ENCODE assay signal across 35 cellular contexts in genomic region chr1:7666249-7666648, GRCh38.
"Had no signal": no experiment of that assay in that cellular context is flagged by ENCODE, and none has a peak within 500 bp of the region (broad histone marks: within the 10 kb centered on the region; RNA-seq: fewer than 3 reads in every experiment).

No MANE protein-coding gene starts in this region.

- ATAC-seq: activated CD8-positive, alpha-beta memory T cell treated with anti-CD3 and anti-CD28 coated beads, Interleukin-2, amount 10 ng/mL, durations not matched to agents 7 days and 5 days; activated T-helper 17 cell treated with anti-CD3 and anti-CD28 coated beads, Interleukin-2, amount 50 U/mL, for 72 hours; PC-3 had no signal

- H3K4me3 ChIP-seq: cardiac muscle cell, MG63, Peyer's patch had no signal

- H3K27ac ChIP-seq: cardiac muscle cell, Peyer's patch, VCaP had no signal

- H3K36me3 ChIP-seq: cardiac muscle cell, MG63, Peyer's patch had no signal

- DNase-seq: activated B cell treated with CpG ODN at 0.5 μM for 24 hours; activated CD4-positive, alpha-beta memory T cell treated with anti-CD3 and anti-CD28 coated beads, Interleukin-2, amount 10 ng/mL, durations not matched to agents 7 days and 5 days; activated CD4-positive, alpha-beta T cell treated with anti-CD3 and anti-CD28 coated beads for 4 hours; activated CD4-positive, alpha-beta T cell treated with anti-CD3 and anti-CD28 coated beads, Interleukin-2, amount 50 U/mL, for 1 hour; activated CD4-positive, CD25-positive, alpha-beta regulatory T cell treated with anti-CD3 and anti-CD28 coated beads, Interleukin-2, amount 50 U/mL, for 72 hours; activated CD8-positive, alpha-beta memory T cell treated with anti-CD3 and anti-CD28 coated beads for 24 hours; activated CD8-positive, alpha-beta memory T cell treated with anti-CD3 and anti-CD28 coated beads, Interleukin-2, amount 10 ng/mL, durations not matched to agents 7 days and 5 days; activated CD8-positive, alpha-beta memory T cell treated with anti-CD3 and anti-CD28 coated beads, Interleukin-2, amount 50 U/mL, for 48 hours; activated effector memory CD4-positive, alpha-beta T cell treated with anti-CD3 and anti-CD28 coated beads, Interleukin-2, amount 50 U/mL, for 16 hours; activated naive CD4-positive, alpha-beta T cell; activated naive CD4-positive, alpha-beta T cell treated with anti-CD3 and anti-CD28 coated beads, Interleukin-2, amount 50 U/mL, for 16 hours; activated naive CD8-positive, alpha-beta T cell treated with anti-CD3 and anti-CD28 coated beads for 36 hours; activated T-cell treated with anti-CD3 and anti-CD28 coated beads, Interleukin-2, amount 50 U/mL, for 48 hours; amniotic stem cell; aorta; Karpas-422; KBM-7; MG63; NCI-H1048; NCI-H1105 treated with DMSO at 0.1 percent for 48 hours; NCI-H1436; NCI-H1694; NCI-H2029; NCI-H345; NCI-H524 treated with DMSO at 0.1 percent for 48 hours; PC-3; Peyer's patch; RPMI8226; SW 1271; T-helper 1 cell; T-helper 2 cell; T-helper 9 cell had no signal

- H3K9me3 ChIP-seq: MG63, Peyer's patch had no signal

- H3K27me3 ChIP-seq: cardiac muscle cell, MG63, Peyer's patch had no signal
